ENCODE assay signal across 9 cellular contexts in genomic region chr4:7193040-7193958, GRCh38. TPM values are rescaled to one million over a fixed set of nuclear protein-coding genes. Genes with fewer than 3 reads are reported as not detected.
DNase-seq lines count a peak whose midpoint lies in the region; ATAC-seq, FAIRE-seq and TF ChIP-seq lines count a peak whose summit lies in the region.
"Had no signal": no experiment of that assay in that cellular context is flagged by ENCODE, and none has a peak within 500 bp of the region (broad histone marks: within the 10 kb centered on the region; RNA-seq: fewer than 3 reads in every experiment).

No MANE protein-coding gene starts in this region.

- peaks cover 12% of the 10 kb centered on the region for H3K4me1 ChIP-seq in A673 (ENCODE audit: insufficient read depth, low read length, poor library complexity, severe bottlenecking)
- peaks cover 6 to 14% of the 10 kb centered on the region in 2 donors for H3K4me1 ChIP-seq in esophagus (ENCODE audit: control insufficient read depth in 2 of 2, insufficient read depth in 2 of 2, low read length in 1 of 2)

- H3K9me3 Mint-ChIP-seq in nephron progenitor cell, result no peaks in the 10 kb centered on the region

- H3K4me1 Mint-ChIP-seq in nephron progenitor cell, result peaks cover 63% of the 10 kb centered on the region

- H3K36me3 ChIP-seq in A673 (ENCODE audit: insufficient read depth, low read length, poor library complexity, severe bottlenecking) (no peaks in the 10 kb centered on the region), esophagus (ENCODE audit: control insufficient read depth in 2 of 2, insufficient read depth in 2 of 2, low read length in 1 of 2) (no peaks in the 10 kb centered on the region)

- H3K36me3 Mint-ChIP-seq in nephron progenitor cell (ENCODE audit: low read depth), result no peaks in the 10 kb centered on the region

- CTCF ChIA-PET in A673 (lab: Charles Lee), result no interaction called here

- TF ChIP-seq CTCF in A673 (conservative IDR thresholded peaks at IDR 0.05; ENCODE audit: low read depth, low read length), result no peak
- no peak for TF ChIP-seq CTCF in nephron progenitor cell (IDR thresholded peaks at IDR 0.05)

- H3K27ac Mint-ChIP-seq in nephron progenitor cell, result no peak overlapping the region

- intact Hi-C loops in A673 (cut with micrococcal nuclease; ENCODE audit: unreplicated experiment), result loop anchor here (2.0 to 5.0 kb wide), 2 partner anchors 104 to 144 kb away; no protein-coding TSS in a partner anchor

- no TSS peak for BruUV-seq in A673 (replicated peaks; lab: Mats Ljungman, UMichigan)

- H3K27me3 ChIP-seq in A673 (replicated peaks; ENCODE audit: insufficient read depth, low read depth, low read length, poor library complexity) (peaks cover 81% of the 10 kb centered on the region), esophagus (ENCODE audit: control insufficient read depth in 1 of 2, insufficient read depth in 2 of 2, low read length in 2 of 2) (peaks cover 0 to 8% of the 10 kb centered on the region in 2 donors)

- POLR2A ChIA-PET in A673 (lab: Charles Lee; ENCODE audit: low non-redundant PET), result no interaction called here

- WGBS in esophagus, 2 donors, result 3 to 5% methylated on average over 56 to 60 of the region's 60 CpGs

- ATAC-seq in GM18505 (IDR thresholded peaks at IDR 0.05; ENCODE audit: unreplicated experiment) (no peak), GM19455 (IDR thresholded peaks at IDR 0.05; ENCODE audit: unreplicated experiment) (no peak)

- FAIRE-seq in urothelium cell line (lab: Jason Lieb, UNC), result no peak

- H3K4me3 Mint-ChIP-seq in nephron progenitor cell, result peak overlapping the region; percentile 84

- no peak overlapping the region for H3K27ac ChIP-seq in A673 (ENCODE audit: low read depth, low read length, poor library complexity, severe bottlenecking)
- H3K27ac ChIP-seq in esophagus (ENCODE audit: low read depth in 2 of 2, low read length in 1 of 2), result no peak overlapping the region

- peaks cover 45% of the 10 kb centered on the region for H3K27me3 Mint-ChIP-seq in nephron progenitor cell (ENCODE audit: low read depth, poor library complexity)

- TF ChIP-seq POLR2A in GM18505 (IDR thresholded peaks at IDR 0.05; ENCODE audit: borderline replicate concordance, extremely low read depth, insufficient read depth, insufficient read length), result no peak

- peak; percentile 46 for DNase-seq in A673 (ENCODE audit: low spot score)
- peak; percentile 18 for DNase-seq in NCI-H1092 (lab: John Stamatoyannopoulos, UW)
- peak; percentile 41 for DNase-seq in nephron progenitor cell
- no peak for DNase-seq in SIG-M5 (lab: John Stamatoyannopoulos, UW)
- DNase-seq in urothelium cell line (ENCODE audit: low spot score), result no peak

- H3K4me3 ChIP-seq in A673 (ENCODE audit: low read depth, low read length, poor library complexity, severe bottlenecking) (peak overlapping the region; percentile 25), esophagus (ENCODE audit: low read depth in 1 of 2, low read length in 2 of 2) (peak overlapping the region; percentile 49 to 61)

- H3K9me3 ChIP-seq in A673 (ENCODE audit: low read depth, low read length, poor library complexity, severe bottlenecking) (no peaks in the 10 kb centered on the region), esophagus (ENCODE audit: control insufficient read depth in 2 of 2, insufficient read depth in 1 of 2, low read depth in 1 of 2, low read length in 1 of 2) (peaks cover 0 to 2% of the 10 kb centered on the region in 2 donors)

RNA-seq across cellular contexts. Expression of gene SORCS2, which starts 1.0 kb away (rescaled TPM):
- 0.04 and 0.06 TPM in 2 replicates for total RNA-seq in A673 (2021)
- polyA plus RNA-seq in esophagus, result 1 to 10 TPM; 1.1 to 1.2 TPM
- total RNA-seq: SK-MEL-5 had no signal

Comparison
In these comparisons a context has a peak if more than half of its experiments do, and no peak if none do; other contexts are left out.
1. DNase-seq: peak in A673 (single experiment), NCI-H1092 (single experiment) and nephron progenitor cell (single experiment); none in SIG-M5 (single experiment) and urothelium cell line (single experiment).